ENCODE assay signal across 2 cellular contexts in the genomic region with DNA sequence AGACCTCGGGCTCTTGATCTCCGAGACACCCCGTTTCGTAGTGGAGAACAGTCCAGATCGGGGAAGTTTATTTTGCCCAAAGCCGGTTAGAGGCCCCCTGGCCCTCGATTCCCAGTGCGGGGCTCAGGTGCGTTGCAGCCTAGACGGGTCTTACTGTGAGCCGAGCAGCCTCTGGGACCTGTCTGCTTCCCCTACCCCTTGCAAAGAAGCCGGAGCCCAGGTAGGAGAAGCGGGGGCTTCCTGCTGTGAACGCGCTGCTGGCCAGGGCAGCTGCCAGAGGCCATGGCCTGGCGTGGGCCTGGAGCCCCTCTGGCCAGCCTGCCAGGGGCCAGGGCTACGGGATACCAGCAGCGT.
TF ChIP-seq lines count a peak whose summit lies in the region.

No MANE protein-coding gene starts in this region.

TF ChIP-seq in GM23338, 12 proteins besides CTCF, POLR2A, EP300 and RAD21 (continued from another document):
- TF ChIP-seq ZNF462 (CRISPR knock-in tag; IDR thresholded peaks at IDR 0.05) (no peak), CREB1 (CRISPR knock-in tag; IDR thresholded peaks at IDR 0.05; ENCODE audit: low read depth) (no peak), REST (IDR thresholded peaks at IDR 0.05; ENCODE audit: unreplicated experiment) (no peak), EZH2 (IDR thresholded peaks at IDR 0.05; ENCODE audit: low read depth, unreplicated experiment) (no peak), POLR2AphosphoS5 (IDR thresholded peaks at IDR 0.05; ENCODE audit: low read depth) (no peak), ZNF114 (CRISPR knock-in tag; IDR thresholded peaks at IDR 0.05) (no peak), ZNF331 (CRISPR knock-in tag; IDR thresholded peaks at IDR 0.05; ENCODE audit: low read depth) (no peak), NANOG (IDR thresholded peaks at IDR 0.05; ENCODE audit: borderline replicate concordance) (no peak), STAT1 (IDR thresholded peaks at IDR 0.05; ENCODE audit: unreplicated experiment) (no peak)

TF ChIP-seq in WTC11, 78 proteins besides CTCF, POLR2A, EP300 and RAD21 (continued from another document):
- TF ChIP-seq, protein P1, sequence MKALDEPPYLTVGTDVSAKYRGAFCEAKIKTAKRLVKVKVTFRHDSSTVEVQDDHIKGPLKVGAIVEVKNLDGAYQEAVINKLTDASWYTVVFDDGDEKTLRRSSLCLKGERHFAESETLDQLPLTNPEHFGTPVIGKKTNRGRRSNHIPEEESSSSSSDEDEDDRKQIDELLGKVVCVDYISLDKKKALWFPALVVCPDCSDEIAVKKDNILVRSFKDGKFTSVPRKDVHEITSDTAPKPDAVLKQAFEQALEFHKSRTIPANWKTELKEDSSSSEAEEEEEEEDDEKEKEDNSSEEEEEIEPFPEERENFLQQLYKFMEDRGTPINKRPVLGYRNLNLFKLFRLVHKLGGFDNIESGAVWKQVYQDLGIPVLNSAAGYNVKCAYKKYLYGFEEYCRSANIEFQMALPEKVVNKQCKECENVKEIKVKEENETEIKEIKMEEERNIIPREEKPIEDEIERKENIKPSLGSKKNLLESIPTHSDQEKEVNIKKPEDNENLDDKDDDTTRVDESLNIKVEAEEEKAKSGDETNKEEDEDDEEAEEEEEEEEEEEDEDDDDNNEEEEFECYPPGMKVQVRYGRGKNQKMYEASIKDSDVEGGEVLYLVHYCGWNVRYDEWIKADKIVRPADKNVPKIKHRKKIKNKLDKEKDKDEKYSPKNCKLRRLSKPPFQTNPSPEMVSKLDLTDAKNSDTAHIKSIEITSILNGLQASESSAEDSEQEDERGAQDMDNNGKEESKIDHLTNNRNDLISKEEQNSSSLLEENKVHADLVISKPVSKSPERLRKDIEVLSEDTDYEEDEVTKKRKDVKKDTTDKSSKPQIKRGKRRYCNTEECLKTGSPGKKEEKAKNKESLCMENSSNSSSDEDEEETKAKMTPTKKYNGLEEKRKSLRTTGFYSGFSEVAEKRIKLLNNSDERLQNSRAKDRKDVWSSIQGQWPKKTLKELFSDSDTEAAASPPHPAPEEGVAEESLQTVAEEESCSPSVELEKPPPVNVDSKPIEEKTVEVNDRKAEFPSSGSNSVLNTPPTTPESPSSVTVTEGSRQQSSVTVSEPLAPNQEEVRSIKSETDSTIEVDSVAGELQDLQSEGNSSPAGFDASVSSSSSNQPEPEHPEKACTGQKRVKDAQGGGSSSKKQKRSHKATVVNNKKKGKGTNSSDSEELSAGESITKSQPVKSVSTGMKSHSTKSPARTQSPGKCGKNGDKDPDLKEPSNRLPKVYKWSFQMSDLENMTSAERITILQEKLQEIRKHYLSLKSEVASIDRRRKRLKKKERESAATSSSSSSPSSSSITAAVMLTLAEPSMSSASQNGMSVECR (CRISPR knock-in tag; IDR thresholded peaks at IDR 0.05; ENCODE audit: borderline replicate concordance): 0 out of 2 replicates have a peak, but pooled peaks have one; percentile 11
- no peak for TF ChIP-seq CREM (CRISPR knock-in tag; IDR thresholded peaks at IDR 0.05)
- TF ChIP-seq, protein P2, sequence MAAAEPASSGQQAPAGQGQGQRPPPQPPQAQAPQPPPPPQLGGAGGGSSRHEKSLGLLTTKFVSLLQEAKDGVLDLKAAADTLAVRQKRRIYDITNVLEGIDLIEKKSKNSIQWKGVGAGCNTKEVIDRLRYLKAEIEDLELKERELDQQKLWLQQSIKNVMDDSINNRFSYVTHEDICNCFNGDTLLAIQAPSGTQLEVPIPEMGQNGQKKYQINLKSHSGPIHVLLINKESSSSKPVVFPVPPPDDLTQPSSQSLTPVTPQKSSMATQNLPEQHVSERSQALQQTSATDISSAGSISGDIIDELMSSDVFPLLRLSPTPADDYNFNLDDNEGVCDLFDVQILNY (CRISPR knock-in tag; IDR thresholded peaks at IDR 0.05): no peak
- TF ChIP-seq ETV6 (CRISPR knock-in tag; IDR thresholded peaks at IDR 0.05): no peak
- no peak for TF ChIP-seq CDX4 (CRISPR knock-in tag; IDR thresholded peaks at IDR 0.05; ENCODE audit: borderline replicate concordance)
TF ChIP-seq in WTC11: peak in this region for 2.
